ENCODE assay signal across 1 cellular context in genomic region chr1:27403931-27404330, GRCh38.
TF ChIP-seq lines count a peak whose summit lies in the region.

No MANE protein-coding gene starts in this region.

TF ChIP-seq in H1, 55 proteins besides CTCF, POLR2A, EP300 and RAD21:
- no peak for TF ChIP-seq CBX8 (IDR thresholded peaks at IDR 0.05; ENCODE audit: borderline replicate concordance, low read depth, low read length)
- no peak for TF ChIP-seq RFX5 (IDR thresholded peaks at IDR 0.05; ENCODE audit: borderline replicate concordance, low read depth, low read length)
- TF ChIP-seq ZNF274 (IDR thresholded peaks at IDR 0.05; ENCODE audit: borderline replicate concordance, extremely low read depth, low read length) = no peak
- no peak for TF ChIP-seq RNF2 (IDR thresholded peaks at IDR 0.05; ENCODE audit: borderline replicate concordance, low read depth, low read length, missing control alignments, poor library complexity, severe bottlenecking)
- TF ChIP-seq, protein P1, sequence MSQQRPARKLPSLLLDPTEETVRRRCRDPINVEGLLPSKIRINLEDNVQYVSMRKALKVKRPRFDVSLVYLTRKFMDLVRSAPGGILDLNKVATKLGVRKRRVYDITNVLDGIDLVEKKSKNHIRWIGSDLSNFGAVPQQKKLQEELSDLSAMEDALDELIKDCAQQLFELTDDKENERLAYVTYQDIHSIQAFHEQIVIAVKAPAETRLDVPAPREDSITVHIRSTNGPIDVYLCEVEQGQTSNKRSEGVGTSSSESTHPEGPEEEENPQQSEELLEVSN (IDR thresholded peaks at IDR 0.05) = no peak
- TF ChIP-seq RXRA (IDR thresholded peaks at IDR 0.05; ENCODE audit: insufficient read depth, low read depth, low read length) = no peak
- TF ChIP-seq CEBPB (IDR thresholded peaks at IDR 0.05; ENCODE audit: low read depth, low read length) = no peak
- TF ChIP-seq HDAC6 (IDR thresholded peaks at IDR 0.05; ENCODE audit: low read depth, low read length) = no peak
- no peak for TF ChIP-seq ASH2L (IDR thresholded peaks at IDR 0.05; ENCODE audit: low read length)
